9 cellular contexts compared by ENCODE assay signal in the genomic region with DNA sequence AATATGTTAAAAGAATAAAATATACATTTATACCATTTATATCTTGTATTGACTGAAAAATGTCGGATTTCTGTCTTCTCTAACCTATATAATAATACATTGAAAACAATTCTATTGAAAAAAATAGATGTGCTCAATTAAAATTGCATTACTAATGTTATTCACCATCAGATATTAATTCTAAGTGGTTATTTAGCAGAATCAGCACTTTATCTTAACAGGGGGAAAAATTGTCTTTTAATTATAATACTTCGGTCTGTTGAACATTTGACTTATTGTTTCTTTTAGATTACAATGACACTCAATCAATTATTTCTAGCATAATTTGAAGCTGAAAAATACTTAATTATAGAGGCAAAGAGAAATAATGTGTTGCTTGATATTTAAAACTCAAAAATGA.
"Had no signal": no experiment of that assay in that cellular context is flagged by ENCODE, and none has a peak within 500 bp of the region (broad histone marks: within the 10 kb centered on the region; RNA-seq: fewer than 3 reads in every experiment).

No MANE protein-coding gene starts in this region.

- DNase-seq: GM23248, GOT3, H7, HFFc6, Kasumi-1, KG1 had no signal

- ATAC-seq: HCT116 had no signal

- H3K27ac ChIP-seq: GM23248 had no signal

- H3K4me1 ChIP-seq: HAP-1 had no signal

- H3K4me3 ChIP-seq: GM23248, HAP-1 had no signal

- FAIRE-seq: HTR-8/SVneo had no signal

- H2AFZ ChIP-seq: GM23248 had no signal

- H3K9me3 ChIP-seq: HAP-1 had no signal

- H3K36me3 ChIP-seq: HAP-1 had no signal

- H3K9ac ChIP-seq: GM23248 had no signal
